11 cellular contexts compared by ENCODE assay signal in the genomic region with DNA sequence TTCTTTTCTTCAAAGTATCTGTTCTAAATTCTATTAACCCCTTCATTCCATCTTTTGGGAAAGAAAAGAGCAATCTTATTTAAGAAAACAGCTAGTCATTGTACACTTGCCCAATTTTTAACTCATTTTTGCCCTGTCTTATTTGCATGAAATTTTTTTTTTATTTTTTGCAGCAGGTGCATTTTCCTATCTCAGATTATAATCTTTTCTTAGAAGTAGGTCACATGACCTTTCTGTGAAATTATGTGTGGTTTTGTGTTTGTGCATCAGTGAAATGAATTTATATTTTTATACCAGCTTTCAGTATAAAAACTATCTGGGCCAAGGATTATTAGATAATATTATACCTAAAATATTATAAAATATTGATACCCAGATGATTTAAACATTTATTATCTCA.
"Had no signal": no experiment of that assay in that cellular context is flagged by ENCODE, and none has a peak within 500 bp of the region (broad histone marks: within the 10 kb centered on the region; RNA-seq: fewer than 3 reads in every experiment).

No MANE protein-coding gene starts in this region.

- H3K27me3 Mint-ChIP-seq: stimulated activated naive CD8-positive, alpha-beta T cell treated with anti-CD3 and anti-CD28 coated beads, Interleukin-15, Interleukin-2, amounts not matched to agents 100 ng/mL and 50 ng/mL, for 24 hours had no signal

- H3K36me3 Mint-ChIP-seq: immature natural killer cell had no signal

- ATAC-seq: foreskin keratinocyte had no signal

- H3K4me3 ChIP-seq: cardiac muscle cell, lung, testis had no signal

- DNase-seq: foreskin keratinocyte; immature natural killer cell; midbrain; stimulated activated CD4-positive, alpha-beta T cell treated with anti-CD3 and anti-CD28 coated beads, Interleukin-4, amount 100 ng/mL, for 1 hour; stimulated activated CD8-positive, alpha-beta memory T cell treated with anti-CD3 and anti-CD28 coated beads, Interleukin-4, amount 100 ng/mL, for 48 hours; T1000; testis had no signal

- H3K4me3 Mint-ChIP-seq: activated T-helper 1 cell treated with anti-CD3 and anti-CD28 coated beads, Interleukin-12 subunit alpha, Interleukin-12 subunit beta, Interleukin-2, Interleukin-4 antibody, amounts not matched to agents 30 ng/mL and 10 ng/mL and 1 ng/mL, durations not matched to agents 14 hours and 24 hours and 36 hours; immature natural killer cell; stimulated activated naive CD8-positive, alpha-beta T cell treated with anti-CD3 and anti-CD28 coated beads, Interleukin-15, Interleukin-2, amounts not matched to agents 100 ng/mL and 50 ng/mL, for 24 hours had no signal

- H3K9me3 Mint-ChIP-seq: activated T-helper 1 cell treated with anti-CD3 and anti-CD28 coated beads, Interleukin-12 subunit alpha, Interleukin-12 subunit beta, Interleukin-2, Interleukin-4 antibody, amounts not matched to agents 30 ng/mL and 10 ng/mL and 1 ng/mL, durations not matched to agents 14 hours and 24 hours and 36 hours; stimulated activated naive CD8-positive, alpha-beta T cell treated with anti-CD3 and anti-CD28 coated beads, Interleukin-15, Interleukin-2, amounts not matched to agents 100 ng/mL and 50 ng/mL, for 24 hours had no signal

- H3K27ac Mint-ChIP-seq: activated T-helper 1 cell treated with anti-CD3 and anti-CD28 coated beads, Interleukin-12 subunit alpha, Interleukin-12 subunit beta, Interleukin-2, Interleukin-4 antibody, amounts not matched to agents 30 ng/mL and 10 ng/mL and 1 ng/mL, durations not matched to agents 14 hours and 24 hours and 36 hours; immature natural killer cell had no signal
